In genomic region chr5:173554989-173555705, GRCh38 we compare ENCODE assay signal across 14 cellular contexts.
DNase-seq lines count a peak whose midpoint lies in the region; ATAC-seq and TF ChIP-seq lines count a peak whose summit lies in the region.
"Had no signal": no experiment of that assay in that cellular context is flagged by ENCODE, and none has a peak within 500 bp of the region (broad histone marks: within the 10 kb centered on the region; RNA-seq: fewer than 3 reads in every experiment).

No MANE protein-coding gene starts in this region.

- H3K9me2 ChIP-seq in SK-N-SH = no peaks in the 10 kb centered on the region

- H3K4me3 ChIP-seq in SK-N-SH (ENCODE audit: low read depth in 2 of 2, low read length in 1 of 2) (no peak overlapping the region), mammary epithelial cell (replicated peaks in 1 of 3; ENCODE audit: insufficient read depth in 1 of 3, low read depth in 2 of 3, low read length in 3 of 3) (peak overlapping the region in 1 of 3 experiments; percentile 8), A673 (ENCODE audit: low read depth, low read length, poor library complexity, severe bottlenecking) (no peak overlapping the region)
- H3K4me3 ChIP-seq: transverse colon had no signal

- POLR2A ChIA-PET in SK-N-SH (lab: Yijun Ruan, JAX) = no interaction called here
- POLR2A ChIA-PET in A673 (lab: Charles Lee; ENCODE audit: low non-redundant PET) = no interaction called here

- H4K20me1 ChIP-seq in SK-N-SH (ENCODE audit: insufficient read depth) = no peaks in the 10 kb centered on the region
- H4K20me1 ChIP-seq in mammary epithelial cell (ENCODE audit: insufficient read depth, low read length) = no peaks in the 10 kb centered on the region

- H3K4me1 ChIP-seq in SK-N-SH (ENCODE audit: control insufficient read depth in 1 of 2, insufficient read depth in 2 of 2, low read depth in 1 of 2, low read length in 1 of 2) (no peaks in the 10 kb centered on the region; a peak in 1 of 4 replicates), mammary epithelial cell (ENCODE audit: insufficient read depth, low read length) (peaks cover 5% of the 10 kb centered on the region), A673 (ENCODE audit: insufficient read depth, low read length, poor library complexity, severe bottlenecking) (no peaks in the 10 kb centered on the region)
- H3K4me1 ChIP-seq: transverse colon had no signal

- WGBS in SK-N-SH (ENCODE audit: low lambda C conversion rate) = 59% methylated on average over 12 of the region's 30 CpGs
- WGBS in mammary epithelial cell (ENCODE audit: low coverage, missing lambda C conversion rate) = 18% methylated on average over 21 of the region's 30 CpGs

- H2AFZ ChIP-seq in SK-N-SH (ENCODE audit: low read depth) (no peak overlapping the region), mammary epithelial cell (ENCODE audit: low read depth, low read length) (peak overlapping the region; percentile 80)

- H3K27ac ChIP-seq in SK-N-SH (ENCODE audit: low read depth in 2 of 2, low read length in 1 of 2) (no peak overlapping the region), mammary epithelial cell (ENCODE audit: insufficient read depth, low read depth, low read length) (no peak overlapping the region), A673 (ENCODE audit: low read depth, low read length, poor library complexity, severe bottlenecking) (no peak overlapping the region)
- H3K27ac ChIP-seq: RWPE1, transverse colon had no signal

- H3K27me3 ChIP-seq in SK-N-SH (ENCODE audit: insufficient read depth) (peaks cover 12% of the 10 kb centered on the region; the same call in 1 of the 2 replicates), mammary epithelial cell (ENCODE audit: insufficient read depth, low read length) (peaks cover 2% of the 10 kb centered on the region), A673 (replicated peaks; ENCODE audit: insufficient read depth, low read depth, low read length, poor library complexity) (no peaks in the 10 kb centered on the region)

- in situ Hi-C loops in mammary epithelial cell (cut with MboI; ENCODE audit: low sequenced_read_pairs in 2 of 2) = loop anchor here (25.0 kb wide), 2 partner anchors 568 to 593 kb away; partner anchors contain the start of genes ATP6V0E1 (in 1 of the 2) and RPL26L1 (in 1 of the 2)

- TF ChIP-seq CTCF in SK-N-SH (IDR thresholded peaks at IDR 0.05) (no peak), mammary epithelial cell (conservative IDR thresholded peaks at IDR 0.05 in 1 of 2, IDR thresholded peaks at IDR 0.05 in 1 of 2; ENCODE audit: extremely low read depth in 1 of 2, insufficient read depth in 1 of 2, low read depth in 1 of 2, low read length in 2 of 2) (no peak), A673 (conservative IDR thresholded peaks at IDR 0.05; ENCODE audit: low read depth, low read length) (no peak)

- BruUV-seq in mammary epithelial cell (replicated peaks; lab: Mats Ljungman, UMichigan) = no TSS peak
- BruUV-seq in A673 (replicated peaks; lab: Mats Ljungman, UMichigan) = no TSS peak

- TF ChIP-seq RAD21 in SK-N-SH (IDR thresholded peaks at IDR 0.05; ENCODE audit: low read length) = no peak

- H3K9ac ChIP-seq in SK-N-SH (no peak overlapping the region), mammary epithelial cell (ENCODE audit: insufficient read depth, low read length) (no peak overlapping the region)

- intact Hi-C loops in mammary epithelial cell (cut with micrococcal nuclease) = no loop called here
- intact Hi-C loops in A673 (cut with micrococcal nuclease; ENCODE audit: unreplicated experiment) = no loop called here

- H3K79me2 ChIP-seq in SK-N-SH (ENCODE audit: insufficient read depth) = no peaks in the 10 kb centered on the region
- no peaks in the 10 kb centered on the region for H3K79me2 ChIP-seq in mammary epithelial cell (ENCODE audit: insufficient read depth, low read length)

- H3K9me3 ChIP-seq in SK-N-SH = no peaks in the 10 kb centered on the region
- H3K9me3 ChIP-seq in mammary epithelial cell (replicated peaks; ENCODE audit: insufficient read depth, low read length) = peaks cover 4% of the 10 kb centered on the region
- no peaks in the 10 kb centered on the region for H3K9me3 ChIP-seq in A673 (ENCODE audit: low read depth, low read length, poor library complexity, severe bottlenecking)
- H3K9me3 ChIP-seq: transverse colon had no signal

- no peaks in the 10 kb centered on the region for H3F3A ChIP-seq in SK-N-SH (replicated peaks; ENCODE audit: insufficient read depth)

- dilution Hi-C loops in mammary epithelial cell (cut with HindIII; ENCODE audit: low sequenced_read_pairs) = no loop called here

- DNase-seq in SK-N-SH (peak; percentile 31), mammary epithelial cell (no peak), inferior parietal cortex (ENCODE audit: extremely low spot score) (peak; percentile 47), superior temporal gyrus (ENCODE audit: extremely low spot score) (peak; percentile 76), NCI-H82 treated with DMSO at 0.1 percent for 48 hours (lab: John Stamatoyannopoulos, UW; ENCODE audit: unreplicated experiment) (no peak), A673 (ENCODE audit: low spot score) (no peak), MV-4-11 (lab: John Stamatoyannopoulos, UW) (no peak)
- DNase-seq: activated effector memory CD4-positive, alpha-beta T cell treated with Interleukin-2 at 50 U/mL for 16 hours; COR-L47; endodermal cell; NCI-H82; transverse colon had no signal

- no peaks in the 10 kb centered on the region for H3K36me3 ChIP-seq in SK-N-SH (replicated peaks in 1 of 2; ENCODE audit: control insufficient read depth in 1 of 2, insufficient read depth in 2 of 2, low read length in 1 of 2)
- H3K36me3 ChIP-seq in mammary epithelial cell (ENCODE audit: insufficient read depth, low read length) = no peaks in the 10 kb centered on the region
- no peaks in the 10 kb centered on the region for H3K36me3 ChIP-seq in A673 (ENCODE audit: insufficient read depth, low read length, poor library complexity, severe bottlenecking)
- H3K36me3 ChIP-seq: transverse colon had no signal

- H3K4me2 ChIP-seq in SK-N-SH (no peak overlapping the region), mammary epithelial cell (ENCODE audit: insufficient read depth, low read depth, low read length) (peak overlapping the region; percentile 74)

- ATAC-seq in SK-N-SH treated with all-trans-retinoic acid at 6 μM for 48 hours = no peak

- no peak for TF ChIP-seq EP300 in SK-N-SH (IDR thresholded peaks at IDR 0.05; ENCODE audit: borderline replicate concordance in 1 of 2, low read depth in 1 of 2, low read length in 1 of 2)

- CTCF ChIA-PET in SK-N-SH (lab: Yijun Ruan, JAX) (interaction anchor here (1.0 to 5.6 kb wide), 2 partner anchors 18 to 226 kb away, joined by 3 to 29 read pairs; no protein-coding TSS in a partner anchor), mammary epithelial cell (lab: Charles Lee; ENCODE audit: low non-redundant PET) (no interaction called here), A673 (lab: Charles Lee) (no interaction called here)

TF ChIP-seq in SK-N-SH, 30 proteins besides CTCF, POLR2A, EP300 and RAD21 (continues in another document):
- no peak for TF ChIP-seq RCOR1 (IDR thresholded peaks at IDR 0.05; ENCODE audit: low read length)
- TF ChIP-seq, protein P1, sequence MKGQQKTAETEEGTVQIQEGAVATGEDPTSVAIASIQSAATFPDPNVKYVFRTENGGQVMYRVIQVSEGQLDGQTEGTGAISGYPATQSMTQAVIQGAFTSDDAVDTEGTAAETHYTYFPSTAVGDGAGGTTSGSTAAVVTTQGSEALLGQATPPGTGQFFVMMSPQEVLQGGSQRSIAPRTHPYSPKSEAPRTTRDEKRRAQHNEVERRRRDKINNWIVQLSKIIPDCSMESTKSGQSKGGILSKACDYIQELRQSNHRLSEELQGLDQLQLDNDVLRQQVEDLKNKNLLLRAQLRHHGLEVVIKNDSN (IDR thresholded peaks at IDR 0.05; ENCODE audit: borderline replicate concordance, low read depth) = no peak

TF ChIP-seq in SK-N-SH treated with all-trans-retinoic acid at 6 μM for 48 hours, 23 proteins besides CTCF, POLR2A, EP300 and RAD21 (continues in another document):
- no peak for TF ChIP-seq ISL1 (CRISPR knock-in tag; IDR thresholded peaks at IDR 0.05)
- TF ChIP-seq ZNF565 (CRISPR knock-in tag; conservative IDR thresholded peaks at IDR 0.05; ENCODE audit: low read depth) = no peak
- TF ChIP-seq OSR1 (CRISPR knock-in tag; IDR thresholded peaks at IDR 0.05) = no peak
- TF ChIP-seq CREB5 (CRISPR knock-in tag; IDR thresholded peaks at IDR 0.05; ENCODE audit: low read depth) = no peak
- TF ChIP-seq RARB (CRISPR knock-in tag; IDR thresholded peaks at IDR 0.05) = no peak
- no peak for TF ChIP-seq ZNF70 (CRISPR knock-in tag; IDR thresholded peaks at IDR 0.05)
- TF ChIP-seq TOX (CRISPR knock-in tag; IDR thresholded peaks at IDR 0.05; ENCODE audit: borderline replicate concordance) = no peak
- TF ChIP-seq SNAI2 (CRISPR knock-in tag; IDR thresholded peaks at IDR 0.05) = no peak
- TF ChIP-seq ZFP30 (CRISPR knock-in tag; IDR thresholded peaks at IDR 0.05) = no peak
- no peak for TF ChIP-seq TCF4 (CRISPR knock-in tag; IDR thresholded peaks at IDR 0.05; ENCODE audit: borderline replicate concordance)
- no peak for TF ChIP-seq GLIS3 (CRISPR knock-in tag; IDR thresholded peaks at IDR 0.05)
- no peak for TF ChIP-seq ZC3H10 (CRISPR knock-in tag; IDR thresholded peaks at IDR 0.05)
- no peak for TF ChIP-seq BACH2 (CRISPR knock-in tag; IDR thresholded peaks at IDR 0.05; ENCODE audit: borderline replicate concordance)

Comparison
In these comparisons a context has a peak if more than half of its experiments do, and no peak if none do; other contexts are left out.
1. DNase-seq: peak in SK-N-SH (single experiment), inferior parietal cortex (single experiment) and superior temporal gyrus (single experiment); none in mammary epithelial cell (single experiment), NCI-H82 treated with DMSO at 0.1 percent for 48 hours (single experiment), A673 (single experiment) and MV-4-11 (single experiment).